In the genomic region with DNA sequence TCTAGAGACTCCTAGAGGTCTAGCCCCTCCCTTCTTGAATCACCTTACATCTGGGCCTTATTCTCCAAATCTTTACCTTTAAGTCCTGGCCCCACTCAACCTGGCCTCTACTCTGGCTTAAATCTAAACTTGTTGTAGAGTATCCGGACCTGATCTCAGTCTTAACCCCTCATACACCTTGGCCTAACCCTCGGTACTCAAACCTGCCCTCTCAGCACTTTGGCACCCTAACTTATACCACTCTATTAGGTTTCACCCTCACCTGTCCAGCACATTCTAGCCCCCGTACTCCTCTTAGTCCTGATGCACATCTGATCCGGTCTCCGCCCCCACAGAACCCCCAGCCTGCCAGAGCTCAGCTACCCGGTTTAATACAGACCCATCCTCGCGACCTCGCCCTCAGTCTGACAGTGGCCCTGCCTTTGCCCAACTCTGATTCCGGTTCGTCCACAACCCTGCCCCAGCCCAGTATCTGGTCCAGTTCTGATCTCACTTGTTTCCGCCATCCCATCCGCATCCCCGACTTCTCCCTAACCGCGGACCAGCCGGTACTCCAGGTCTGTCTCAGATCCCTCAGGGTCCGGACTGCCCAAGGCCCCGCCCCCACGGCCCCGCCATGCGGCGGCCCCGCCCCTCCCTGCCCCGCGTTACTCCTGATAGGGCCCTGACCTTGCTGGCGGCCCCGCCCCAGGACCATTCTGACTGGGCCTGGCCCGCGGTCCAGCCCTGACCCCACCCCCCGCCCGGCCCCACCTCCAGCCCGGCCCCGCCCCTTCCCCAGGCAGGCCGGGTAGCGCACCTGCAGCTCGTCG, we compare ENCODE assay signal across 1 cellular context.
TF ChIP-seq lines count a peak whose summit lies in the region.

No MANE protein-coding gene starts in this region.

TF ChIP-seq in HCT116, 20 proteins besides CTCF, POLR2A, EP300 and RAD21 (continued from another document):
- TF ChIP-seq, protein P1, sequence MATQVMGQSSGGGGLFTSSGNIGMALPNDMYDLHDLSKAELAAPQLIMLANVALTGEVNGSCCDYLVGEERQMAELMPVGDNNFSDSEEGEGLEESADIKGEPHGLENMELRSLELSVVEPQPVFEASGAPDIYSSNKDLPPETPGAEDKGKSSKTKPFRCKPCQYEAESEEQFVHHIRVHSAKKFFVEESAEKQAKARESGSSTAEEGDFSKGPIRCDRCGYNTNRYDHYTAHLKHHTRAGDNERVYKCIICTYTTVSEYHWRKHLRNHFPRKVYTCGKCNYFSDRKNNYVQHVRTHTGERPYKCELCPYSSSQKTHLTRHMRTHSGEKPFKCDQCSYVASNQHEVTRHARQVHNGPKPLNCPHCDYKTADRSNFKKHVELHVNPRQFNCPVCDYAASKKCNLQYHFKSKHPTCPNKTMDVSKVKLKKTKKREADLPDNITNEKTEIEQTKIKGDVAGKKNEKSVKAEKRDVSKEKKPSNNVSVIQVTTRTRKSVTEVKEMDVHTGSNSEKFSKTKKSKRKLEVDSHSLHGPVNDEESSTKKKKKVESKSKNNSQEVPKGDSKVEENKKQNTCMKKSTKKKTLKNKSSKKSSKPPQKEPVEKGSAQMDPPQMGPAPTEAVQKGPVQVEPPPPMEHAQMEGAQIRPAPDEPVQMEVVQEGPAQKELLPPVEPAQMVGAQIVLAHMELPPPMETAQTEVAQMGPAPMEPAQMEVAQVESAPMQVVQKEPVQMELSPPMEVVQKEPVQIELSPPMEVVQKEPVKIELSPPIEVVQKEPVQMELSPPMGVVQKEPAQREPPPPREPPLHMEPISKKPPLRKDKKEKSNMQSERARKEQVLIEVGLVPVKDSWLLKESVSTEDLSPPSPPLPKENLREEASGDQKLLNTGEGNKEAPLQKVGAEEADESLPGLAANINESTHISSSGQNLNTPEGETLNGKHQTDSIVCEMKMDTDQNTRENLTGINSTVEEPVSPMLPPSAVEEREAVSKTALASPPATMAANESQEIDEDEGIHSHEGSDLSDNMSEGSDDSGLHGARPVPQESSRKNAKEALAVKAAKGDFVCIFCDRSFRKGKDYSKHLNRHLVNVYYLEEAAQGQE (IDR thresholded peaks at IDR 0.05; ENCODE audit: low read depth): no peak
- TF ChIP-seq SP1 (IDR thresholded peaks at IDR 0.05; ENCODE audit: low read depth) (0 out of 2 replicates have a peak, but pooled peaks have one; percentile 18), POLR2AphosphoS5 (IDR thresholded peaks at IDR 0.05; ENCODE audit: low read depth, low read length) (no peak)
- TF ChIP-seq, protein P2, sequence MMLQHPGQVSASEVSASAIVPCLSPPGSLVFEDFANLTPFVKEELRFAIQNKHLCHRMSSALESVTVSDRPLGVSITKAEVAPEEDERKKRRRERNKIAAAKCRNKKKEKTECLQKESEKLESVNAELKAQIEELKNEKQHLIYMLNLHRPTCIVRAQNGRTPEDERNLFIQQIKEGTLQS (IDR thresholded peaks at IDR 0.05): no peak
- TF ChIP-seq, protein P3, sequence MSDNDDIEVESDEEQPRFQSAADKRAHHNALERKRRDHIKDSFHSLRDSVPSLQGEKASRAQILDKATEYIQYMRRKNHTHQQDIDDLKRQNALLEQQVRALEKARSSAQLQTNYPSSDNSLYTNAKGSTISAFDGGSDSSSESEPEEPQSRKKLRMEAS (IDR thresholded peaks at IDR 0.05): no peak
